In the genomic region with DNA sequence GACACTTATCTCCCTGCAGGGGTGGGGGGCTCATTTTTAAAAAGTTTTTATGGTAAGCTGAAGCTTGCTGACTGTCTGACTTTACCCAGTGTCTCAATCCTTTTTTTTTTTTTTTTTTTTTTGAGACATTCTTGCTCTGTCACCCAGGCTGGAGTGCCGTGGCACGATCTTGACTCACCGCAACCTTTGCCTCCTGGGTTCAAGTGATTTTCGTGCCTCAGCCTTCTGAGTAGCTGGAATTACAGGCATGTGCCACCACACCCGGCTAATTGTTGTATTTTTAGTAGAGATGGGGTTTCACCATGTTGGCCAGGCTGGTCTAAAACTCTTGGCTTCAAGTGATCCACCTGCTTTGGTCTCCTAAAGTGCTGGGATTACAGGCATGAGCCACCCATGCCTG, we compare ENCODE assay signal across 8 cellular contexts. TPM values are rescaled to one million over a fixed set of nuclear protein-coding genes. Genes with fewer than 3 reads are reported as not detected.
DNase-seq lines count a peak whose midpoint lies in the region; ATAC-seq, FAIRE-seq and TF ChIP-seq lines count a peak whose summit lies in the region.
"Not testable (repeated sequence)": the region's sequence is repeated elsewhere in the genome, so short reads cannot be mapped to it uniquely, and the experiment has no call there.

No MANE protein-coding gene starts in this region.

- not testable (repeated sequence) for H4K8ac ChIP-seq in mesenchymal stem cell (ENCODE audit: low read length)

- H3K18ac ChIP-seq in mesenchymal stem cell (ENCODE audit: low read depth in 1 of 2, low read length in 2 of 2), result not testable (repeated sequence)

- not testable (repeated sequence) for H3K9ac ChIP-seq in BLaER1; mesenchymal stem cell (ENCODE audit: low read length); parathyroid adenoma

- not testable (repeated sequence) for H2BK120ac ChIP-seq in mesenchymal stem cell (ENCODE audit: low read depth, low read length)

- H3K4me3 Mint-ChIP-seq in HFFc6; T-helper 17 cell; central memory CD8-positive, alpha-beta T cell: not testable (repeated sequence)

- not testable (repeated sequence) for H3K27ac ChIP-seq in BLaER1; mesenchymal stem cell (ENCODE audit: low read length, poor library complexity, severe bottlenecking); parathyroid adenoma; small intestine (ENCODE audit: low read depth in 1 of 2, low read length in 1 of 2)

- 40% methylated on average over 5 of the region's 5 CpGs for WGBS in mesenchymal stem cell
- 37 to 64% (median 45%) methylated on average over 5 of the region's 5 CpGs for WGBS in small intestine, 3 donors

- not testable (repeated sequence) for H4K91ac ChIP-seq in mesenchymal stem cell (ENCODE audit: low read length)

- not testable (repeated sequence) for H3K14ac ChIP-seq in mesenchymal stem cell (ENCODE audit: low read length in 2 of 2)

- not testable (repeated sequence) for H3K36me3 ChIP-seq in BLaER1; mesenchymal stem cell (ENCODE audit: control insufficient read depth in 1 of 2, insufficient read depth in 2 of 2, low read depth in 1 of 2, low read length in 2 of 2); parathyroid adenoma (ENCODE audit: control insufficient read depth, insufficient read depth, low read length); small intestine (ENCODE audit: control insufficient read depth in 2 of 2, insufficient read depth in 2 of 2, low read length in 2 of 2)

- not testable (repeated sequence) for H3K36me3 Mint-ChIP-seq in HFFc6 (ENCODE audit: low read depth); T-helper 17 cell (ENCODE audit: low read depth); central memory CD8-positive, alpha-beta T cell (ENCODE audit: insufficient read depth)

- H3K4ac ChIP-seq in mesenchymal stem cell (ENCODE audit: low read depth in 1 of 2, low read length in 2 of 2), result not testable (repeated sequence)

- H2BK5ac ChIP-seq in mesenchymal stem cell (ENCODE audit: low read depth, low read length, poor library complexity, severe bottlenecking), result not testable (repeated sequence)

- not testable (repeated sequence) for H3K4me3 ChIP-seq in BLaER1; mesenchymal stem cell (ENCODE audit: insufficient read depth in 1 of 2, low read depth in 1 of 2, low read length in 2 of 2); parathyroid adenoma (ENCODE audit: low read depth, low read length); small intestine (ENCODE audit: low read depth in 1 of 2, low read length in 2 of 2)

- peak; percentile 68 for DNase-seq in EH (ENCODE audit: low read depth)
- peak; percentile 25 for DNase-seq in HFFc6
- not testable (repeated sequence) for DNase-seq in T-helper 17 cell; central memory CD8-positive, alpha-beta T cell (ENCODE audit: low spot score in 2 of 2)
- DNase-seq in mesenchymal stem cell, result peak; percentile 35
- peak; percentile 42 for DNase-seq in small intestine

- peaks cover 16% of the 10 kb centered on the region for H3K4me1 ChIP-seq in BLaER1
- H3K4me1 ChIP-seq in mesenchymal stem cell (ENCODE audit: control insufficient read depth, insufficient read depth, low read depth, low read length); parathyroid adenoma; small intestine (ENCODE audit: control insufficient read depth in 2 of 2, insufficient read depth in 1 of 2, low read depth in 1 of 2, low read length in 1 of 2): not testable (repeated sequence)

- not testable (repeated sequence) for ATAC-seq in T-helper 17 cell; central memory CD8-positive, alpha-beta T cell (replicated peaks; ENCODE audit: extremely low read depth, poor library complexity, severe bottlenecking)

- H3K79me2 ChIP-seq in parathyroid adenoma, result not testable (repeated sequence)

- not testable (repeated sequence) for H3K23ac ChIP-seq in mesenchymal stem cell (ENCODE audit: low read length in 2 of 2)

- H2AFZ ChIP-seq in mesenchymal stem cell (ENCODE audit: low read depth, low read length), result not testable (repeated sequence)
- H2AFZ ChIP-seq in parathyroid adenoma, result peak overlapping the region; percentile 54

- peak overlapping the region; percentile 30; the same call in 1 of the 2 replicates for H3K27ac Mint-ChIP-seq in HFFc6
- peak overlapping the region; percentile 85 for H3K27ac Mint-ChIP-seq in T-helper 17 cell
- H3K27ac Mint-ChIP-seq in central memory CD8-positive, alpha-beta T cell (ENCODE audit: low read depth), result peak overlapping the region; percentile 9

- H3K9me3 Mint-ChIP-seq in HFFc6; central memory CD8-positive, alpha-beta T cell: not testable (repeated sequence)

- not testable (repeated sequence) for H2AK5ac ChIP-seq in mesenchymal stem cell (ENCODE audit: low read length, severe bottlenecking)

- not testable (repeated sequence) for H2BK15ac ChIP-seq in mesenchymal stem cell (ENCODE audit: low read depth, poor library complexity, severe bottlenecking)

- not testable (repeated sequence) for H2BK12ac ChIP-seq in mesenchymal stem cell (ENCODE audit: low read length in 2 of 2)

- TF ChIP-seq CTCF in HFFc6 (IDR thresholded peaks at IDR 0.05); parathyroid adenoma (IDR thresholded peaks at IDR 0.05): not testable (repeated sequence)

- H4K20me1 ChIP-seq in BLaER1, result not testable (repeated sequence)

- H3K4me1 Mint-ChIP-seq in HFFc6 (ENCODE audit: low read depth) (peaks cover 33% of the 10 kb centered on the region), T-helper 17 cell (peaks cover 11% of the 10 kb centered on the region)
- peaks cover 14% of the 10 kb centered on the region for H3K4me1 Mint-ChIP-seq in central memory CD8-positive, alpha-beta T cell

- H3K79me1 ChIP-seq in mesenchymal stem cell (replicated peaks; ENCODE audit: low read length, poor library complexity, severe bottlenecking), result not testable (repeated sequence)

- peak overlapping the region; percentile 39 for H3K4me2 ChIP-seq in BLaER1
- not testable (repeated sequence) for H3K4me2 ChIP-seq in mesenchymal stem cell (ENCODE audit: low read length, poor library complexity, severe bottlenecking); parathyroid adenoma (ENCODE audit: low read length)

- not testable (repeated sequence) for H3K27me3 ChIP-seq in BLaER1; mesenchymal stem cell (ENCODE audit: control insufficient read depth in 1 of 2, insufficient read depth in 1 of 2, low read length in 2 of 2); parathyroid adenoma (ENCODE audit: control insufficient read depth, insufficient read depth, low read length); small intestine (ENCODE audit: control insufficient read depth in 2 of 2, insufficient read depth in 2 of 2, low read length in 2 of 2)

- FAIRE-seq in small intestine (lab: Jason Lieb, UNC), result not testable (repeated sequence)

- not testable (repeated sequence) for H3K9me3 ChIP-seq in BLaER1; T-helper 17 cell (ENCODE audit: control insufficient read depth, low read length, poor library complexity, severe bottlenecking); mesenchymal stem cell (ENCODE audit: control insufficient read depth, low read length); parathyroid adenoma (ENCODE audit: control insufficient read depth, low read length); small intestine (ENCODE audit: control insufficient read depth, low read depth)

- not testable (repeated sequence) for H3K27me3 Mint-ChIP-seq in HFFc6 (ENCODE audit: insufficient read depth); T-helper 17 cell; central memory CD8-positive, alpha-beta T cell

RNA-seq across cellular contexts. Expression of a gene that starts 24.8 kb away (rescaled TPM):
- total RNA-seq in HFFc6 (2021; fragmentation: NEBNext Ultra II Directional; extraction: Animal tissue kit (Norgen Biotek cat#: 25700)), result 10 to 100 TPM; 44.6 to 55.1 (median 46.1) TPM
- total RNA-seq in T-helper 17 cell, result 10 to 100 TPM; 14.9 to 20.5 TPM
- 37.9 TPM for polyA plus RNA-seq in mesenchymal stem cell (2013, experiment 1 of 2)
- 36.5 TPM for polyA plus RNA-seq in mesenchymal stem cell (2013, experiment 2 of 2)
- 10 to 100 TPM; 11.1 to 20.9 (median 17.9) TPM for polyA plus RNA-seq in small intestine

RNA-seq across cellular contexts. Expression of a gene that starts 37.0 kb away (rescaled TPM):
- total RNA-seq in HFFc6 (2021; fragmentation: NEBNext Ultra II Directional; extraction: Animal tissue kit (Norgen Biotek cat#: 25700)), result 10 to 100 TPM; 62.4 to 76.4 (median 71.1) TPM
- total RNA-seq in T-helper 17 cell, result 10 to 100 TPM; 14.4 to 16.3 TPM
- 155 TPM for polyA plus RNA-seq in mesenchymal stem cell (2013, experiment 1 of 2)
- 158 TPM for polyA plus RNA-seq in mesenchymal stem cell (2013, experiment 2 of 2)
- 1 to 10 TPM in 2 of 3 donors, under 1 TPM in 1; 0.89 to 9.3 (median 1.9) TPM for polyA plus RNA-seq in small intestine

RNA-seq across cellular contexts. Expression of a gene that starts 37.6 kb away (rescaled TPM):
- 10 to 100 TPM; 76.2 to 99.7 (median 82.3) TPM for total RNA-seq in HFFc6 (2021; fragmentation: NEBNext Ultra II Directional; extraction: Animal tissue kit (Norgen Biotek cat#: 25700))
- 100 to 1,000 TPM; 147 to 152 TPM for total RNA-seq in T-helper 17 cell
- polyA plus RNA-seq in mesenchymal stem cell (2013, experiment 1 of 2), result 69.9 TPM
- 67.5 TPM for polyA plus RNA-seq in mesenchymal stem cell (2013, experiment 2 of 2)
- polyA plus RNA-seq in small intestine, result 10 to 100 TPM; 30.2 to 32.7 (median 30.8) TPM

Comparison
In these comparisons a context has a peak if more than half of its experiments do, and no peak if none do; other contexts are left out.
1. H3K27ac Mint-ChIP-seq: peak in every context shown above with its lines; median percentile 85 in T-helper 17 cell; 30 in HFFc6; 9 in central memory CD8-positive, alpha-beta T cell.